ENCODE assay signal across 17 cellular contexts in the genomic region with DNA sequence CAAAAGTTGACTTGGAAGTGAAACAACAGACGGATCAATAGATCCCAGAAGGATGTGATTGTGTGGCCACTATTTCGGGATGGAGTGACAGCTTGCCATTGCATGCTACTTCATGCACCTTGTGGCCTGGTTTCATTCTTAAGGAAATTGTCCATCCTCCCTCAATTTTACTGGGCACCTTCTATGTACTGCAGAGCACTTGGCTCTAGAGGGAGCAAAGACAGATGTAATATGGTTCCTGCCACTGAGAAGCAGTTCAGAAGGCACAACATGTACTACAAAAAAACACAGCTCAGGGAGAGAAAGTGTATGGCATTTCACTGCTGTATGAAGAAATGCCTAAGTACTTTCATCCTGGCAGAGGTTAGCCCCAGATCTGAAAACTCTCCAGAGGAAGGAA.
A peak's percentile ranks its signal among the peaks of the same experiment; 100 is the strongest.
DNase-seq lines count a peak whose midpoint lies in the region; ATAC-seq and TF ChIP-seq lines count a peak whose summit lies in the region.
"Had no signal": no experiment of that assay in that cellular context is flagged by ENCODE, and none has a peak within 500 bp of the region (broad histone marks: within the 10 kb centered on the region; RNA-seq: fewer than 3 reads in every experiment).

No MANE protein-coding gene starts in this region.

- H4K20me1 ChIP-seq in HCT116 (ENCODE audit: insufficient read depth) = no peaks in the 10 kb centered on the region

- no peak overlapping the region for H3K4me3 Mint-ChIP-seq in activated T-helper 1 cell treated with anti-CD3 and anti-CD28 coated beads, Interleukin-12 subunit alpha, Interleukin-12 subunit beta, Interleukin-2, Interleukin-4 antibody, amounts not matched to agents 30 ng/mL and 10 ng/mL and 1 ng/mL, durations not matched to agents 14 hours and 24 hours and 36 hours
- H3K4me3 Mint-ChIP-seq: B cell; CD4-positive, CD25-positive, alpha-beta regulatory T cell; T-helper 17 cell had no signal

- H3K4me3 ChIP-seq in HCT116 (replicated peaks in 1 of 2; ENCODE audit: low read depth in 1 of 2, low read length in 2 of 2) = no peak overlapping the region
- no peak overlapping the region for H3K4me3 ChIP-seq in Panc1 (ENCODE audit: low read depth in 2 of 2, low read length in 2 of 2)
- no peak overlapping the region for H3K4me3 ChIP-seq in esophagus muscularis mucosa
- no peak overlapping the region for H3K4me3 ChIP-seq in lower lobe of right lung

- TF ChIP-seq POLR2A in HCT116 (IDR thresholded peaks at IDR 0.05; ENCODE audit: borderline replicate concordance, extremely low read depth, insufficient read depth, insufficient read length) (no peak), esophagus muscularis mucosa (IDR thresholded peaks at IDR 0.05; ENCODE audit: low read depth) (no peak)

- H2AFZ ChIP-seq in HCT116 (ENCODE audit: low read depth, low read length, poor library complexity, severe bottlenecking) = no peak overlapping the region

- H3K9me2 ChIP-seq in HCT116 (ENCODE audit: insufficient read depth) = no peaks in the 10 kb centered on the region

- H3K36me3 ChIP-seq in HCT116 (ENCODE audit: control insufficient read depth in 1 of 2, insufficient read depth in 2 of 2, low read length in 2 of 2) = no peaks in the 10 kb centered on the region
- H3K36me3 ChIP-seq in Panc1 (ENCODE audit: control insufficient read depth, insufficient read depth, low read length) = no peaks in the 10 kb centered on the region
- no peaks in the 10 kb centered on the region for H3K36me3 ChIP-seq in esophagus muscularis mucosa
- H3K36me3 ChIP-seq in lower lobe of right lung = no peaks in the 10 kb centered on the region

- no peak for TF ChIP-seq EP300 in esophagus muscularis mucosa (IDR thresholded peaks at IDR 0.05)

- no peaks in the 10 kb centered on the region for H3K4me1 ChIP-seq in HCT116 (ENCODE audit: control insufficient read depth in 1 of 2, insufficient read depth in 2 of 2, low read length in 2 of 2)
- H3K4me1 ChIP-seq in Panc1 (ENCODE audit: control insufficient read depth, insufficient read depth, low read length) = peaks cover 12% of the 10 kb centered on the region
- no peaks in the 10 kb centered on the region for H3K4me1 ChIP-seq in esophagus muscularis mucosa
- H3K4me1 ChIP-seq in lower lobe of right lung = no peaks in the 10 kb centered on the region

- H3K9ac ChIP-seq in HCT116 (ENCODE audit: low read length) = no peak overlapping the region

- RAD21 ChIA-PET in HCT116 (lab: Charles Lee; ENCODE audit: low non-redundant PET in 1 of 2, low total read pairs in 2 of 2, uncharacterized antibody in 2 of 2, unreplicated experiment in 2 of 2) = interaction anchor here in 1 of 2 experiments (0.6 kb wide), 1 partner anchor 848 kb away, joined by 4 read pairs; no protein-coding TSS in a partner anchor

- H3K27me3 Mint-ChIP-seq in activated T-helper 1 cell treated with anti-CD3 and anti-CD28 coated beads, Interleukin-12 subunit alpha, Interleukin-12 subunit beta, Interleukin-2, Interleukin-4 antibody, amounts not matched to agents 30 ng/mL and 10 ng/mL and 1 ng/mL, durations not matched to agents 14 hours and 24 hours and 36 hours (ENCODE audit: insufficient read depth) = no peaks in the 10 kb centered on the region
- H3K27me3 Mint-ChIP-seq: CD4-positive, CD25-positive, alpha-beta regulatory T cell; T-helper 17 cell had no signal

- H3K27ac Mint-ChIP-seq in activated T-helper 1 cell treated with anti-CD3 and anti-CD28 coated beads, Interleukin-12 subunit alpha, Interleukin-12 subunit beta, Interleukin-2, Interleukin-4 antibody, amounts not matched to agents 30 ng/mL and 10 ng/mL and 1 ng/mL, durations not matched to agents 14 hours and 24 hours and 36 hours = no peak overlapping the region
- H3K27ac Mint-ChIP-seq: B cell; CD4-positive, CD25-positive, alpha-beta regulatory T cell; T-helper 17 cell had no signal

- 0 out of 2 replicates have a peak, but pooled peaks have one; percentile 2 for TF ChIP-seq CTCF in C4-2B (conservative IDR thresholded peaks at IDR 0.05)
- no peak for TF ChIP-seq CTCF in HCT116 (IDR thresholded peaks at IDR 0.05 in 2 of 3, conservative IDR thresholded peaks at IDR 0.05 in 1 of 3; ENCODE audit: borderline replicate concordance in 1 of 3, insufficient read depth in 1 of 3, low read depth in 2 of 3, low read length in 2 of 3)
- TF ChIP-seq CTCF in Panc1 (IDR thresholded peaks at IDR 0.05) = peak; percentile 48
- TF ChIP-seq CTCF in esophagus muscularis mucosa (IDR thresholded peaks at IDR 0.05) = no peak
- no peak for TF ChIP-seq CTCF in lower lobe of right lung (IDR thresholded peaks at IDR 0.05)

- no peak for TF ChIP-seq RAD21 in HCT116 (IDR thresholded peaks at IDR 0.05; ENCODE audit: low read depth)

- no peaks in the 10 kb centered on the region for H3K9me3 ChIP-seq in HCT116 (ENCODE audit: control insufficient read depth in 1 of 2, insufficient read depth in 1 of 2, low read depth in 1 of 2, low read length in 2 of 2)
- H3K9me3 ChIP-seq in Panc1 (ENCODE audit: control insufficient read depth, insufficient read depth, low read depth, low read length) = no peaks in the 10 kb centered on the region
- H3K9me3 ChIP-seq in esophagus muscularis mucosa = no peaks in the 10 kb centered on the region
- H3K9me3 ChIP-seq in lower lobe of right lung = no peaks in the 10 kb centered on the region

- H3K4me2 ChIP-seq in HCT116 (ENCODE audit: low read length) = no peak overlapping the region

- in situ Hi-C loops in Panc1 (cut with HindIII; ENCODE audit: low pct_unique_long_range_greater_than_20kb, low sequenced_read_pairs) = no loop called here

- CTCF ChIA-PET in HCT116 (lab: Charles Lee) = interaction anchor here (0.9 kb wide), 1 partner anchor 15 kb away, joined by 4 read pairs; no protein-coding TSS in a partner anchor
- CTCF ChIA-PET in Panc1 (lab: Charles Lee) = interaction anchor here (0.6 to 0.7 kb wide), 2 partner anchors 13 to 71 kb away, joined by 3 to 6 read pairs; no protein-coding TSS in a partner anchor

- BruUV-seq in HCT116 (replicated peaks; lab: Mats Ljungman, UMichigan) = no TSS peak
- no TSS peak for BruUV-seq in Panc1 (replicated peaks; lab: Mats Ljungman, UMichigan)

- intact Hi-C loops in HCT116 (cut with micrococcal nuclease) (no loop called here), Panc1 (cut with micrococcal nuclease; ENCODE audit: unreplicated experiment) (loop anchor here (5.0 kb wide), 1 partner anchor 155 kb away; no protein-coding TSS in a partner anchor), esophagus muscularis mucosa (cut with DNase I) (no loop called here), lower lobe of right lung (cut with DNase I) (no loop called here)
- intact Hi-C loops in activated T-helper 1 cell treated with anti-CD3 and anti-CD28 coated beads, Interleukin-12 subunit alpha, Interleukin-12 subunit beta, Interleukin-2, Interleukin-4 antibody, amounts not matched to agents 30 ng/mL and 10 ng/mL and 1 ng/mL, durations not matched to agents 14 hours and 24 hours and 36 hours (cut with micrococcal nuclease) = no loop called here

- 93% methylated on average over 2 of the region's 2 CpGs for WGBS in esophagus muscularis mucosa

- H3K27me3 ChIP-seq in HCT116 (ENCODE audit: insufficient read depth, low read length) = peaks cover 5% of the 10 kb centered on the region
- no peaks in the 10 kb centered on the region for H3K27me3 ChIP-seq in Panc1 (ENCODE audit: control insufficient read depth, insufficient read depth, low read length)
- H3K27me3 ChIP-seq in esophagus muscularis mucosa = peaks cover 0 to 33% (median 0%) of the 10 kb centered on the region in 4 donors
- H3K27me3 ChIP-seq in lower lobe of right lung (ENCODE audit: low read depth) = no peaks in the 10 kb centered on the region

- H3K27ac ChIP-seq in C4-2B = no peak overlapping the region
- H3K27ac ChIP-seq in HCT116 (ENCODE audit: low read depth, low read length) = no peak overlapping the region
- peak overlapping the region; percentile 34; the same call in 1 of the 2 replicates for H3K27ac ChIP-seq in Panc1 (ENCODE audit: low read length)
- no peak overlapping the region for H3K27ac ChIP-seq in esophagus muscularis mucosa (replicated peaks in 1 of 4)
- no peak overlapping the region for H3K27ac ChIP-seq in lower lobe of right lung

- POLR2A ChIA-PET in HCT116 (lab: Charles Lee) = no interaction called here
- POLR2A ChIA-PET in Panc1 (lab: Charles Lee) = no interaction called here

- peak; percentile 63; the same call in 1 of the 2 replicates for ATAC-seq in HCT116
- ATAC-seq in Panc1 = peak; percentile 74
- no peak for ATAC-seq in HG02981 (IDR thresholded peaks at IDR 0.05; ENCODE audit: unreplicated experiment)
- ATAC-seq in lower lobe of right lung = no peak
- ATAC-seq: T-helper 17 cell had no signal

- no peaks in the 10 kb centered on the region for H3K9me3 Mint-ChIP-seq in activated T-helper 1 cell treated with anti-CD3 and anti-CD28 coated beads, Interleukin-12 subunit alpha, Interleukin-12 subunit beta, Interleukin-2, Interleukin-4 antibody, amounts not matched to agents 30 ng/mL and 10 ng/mL and 1 ng/mL, durations not matched to agents 14 hours and 24 hours and 36 hours

- H3K79me2 ChIP-seq in HCT116 (ENCODE audit: insufficient read depth, low read length) = no peaks in the 10 kb centered on the region

- no peaks in the 10 kb centered on the region for H3K4me1 Mint-ChIP-seq in activated T-helper 1 cell treated with anti-CD3 and anti-CD28 coated beads, Interleukin-12 subunit alpha, Interleukin-12 subunit beta, Interleukin-2, Interleukin-4 antibody, amounts not matched to agents 30 ng/mL and 10 ng/mL and 1 ng/mL, durations not matched to agents 14 hours and 24 hours and 36 hours (ENCODE audit: low read depth)
- H3K4me1 Mint-ChIP-seq: B cell; CD4-positive, CD25-positive, alpha-beta regulatory T cell; T-helper 17 cell had no signal

- DNase-seq in HCT116 (ENCODE audit: low read depth, low spot score) (no peak), Panc1 (ENCODE audit: low read depth, low spot score) (no peak), esophagus muscularis mucosa (ENCODE audit: extremely low spot score) (peak; percentile 37), NCI-H526 (lab: John Stamatoyannopoulos, UW) (no peak), lower lobe of right lung (no peak)
- no peak for DNase-seq in activated T-helper 1 cell treated with anti-CD3 and anti-CD28 coated beads, Interleukin-12 subunit alpha, Interleukin-12 subunit beta, Interleukin-2, Interleukin-4 antibody, amounts not matched to agents 30 ng/mL and 10 ng/mL and 1 ng/mL, durations not matched to agents 14 hours and 24 hours and 36 hours (ENCODE audit: low spot score)
- DNase-seq: CD4-positive, CD25-positive, alpha-beta regulatory T cell; DMS 273 treated with DMSO at 0.1 percent for 48 hours; Kasumi-1; NCI-H1417 treated with DMSO at 0.1 percent for 48 hours; NCI-H1930; NCI-H226; NCI-H524; T-helper 17 cell had no signal

- H3K36me3 Mint-ChIP-seq in activated T-helper 1 cell treated with anti-CD3 and anti-CD28 coated beads, Interleukin-12 subunit alpha, Interleukin-12 subunit beta, Interleukin-2, Interleukin-4 antibody, amounts not matched to agents 30 ng/mL and 10 ng/mL and 1 ng/mL, durations not matched to agents 14 hours and 24 hours and 36 hours (ENCODE audit: low read depth) = no peaks in the 10 kb centered on the region
- H3K36me3 Mint-ChIP-seq: CD4-positive, CD25-positive, alpha-beta regulatory T cell had no signal

Comparison
In these comparisons a context has a peak if more than half of its experiments do, and no peak if none do; other contexts are left out.
1. CTCF ChIP-seq: peak in C4-2B (single experiment) and Panc1 (single experiment); none in HCT116 (0 of 3), esophagus muscularis mucosa (0 of 3) and lower lobe of right lung (single experiment).
2. ATAC-seq: peak in HCT116 (single experiment) and Panc1 (single experiment); none in HG02981 (single experiment) and lower lobe of right lung (0 of 2).